Comparison of ENCODE assay signal across 4 cellular contexts in the genomic region with DNA sequence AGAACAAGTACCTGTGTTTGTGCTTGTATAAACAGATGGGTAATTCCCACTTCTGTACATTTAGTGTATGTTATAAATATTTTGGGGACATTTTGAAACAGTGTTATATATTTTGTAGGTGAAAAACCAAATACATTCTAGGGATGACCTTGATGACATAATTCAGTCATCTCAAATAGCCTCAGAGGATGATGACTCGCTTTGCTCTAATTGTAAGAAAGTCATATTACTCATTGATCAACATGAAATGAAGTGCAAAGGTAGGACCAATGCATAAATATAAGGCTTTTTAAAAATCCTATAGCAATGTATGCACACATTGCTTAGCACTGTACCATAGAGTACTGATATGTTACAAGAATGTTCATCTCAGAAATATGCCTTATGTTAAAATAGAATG.
DNase-seq lines count a peak whose midpoint lies in the region; ATAC-seq, FAIRE-seq and TF ChIP-seq lines count a peak whose summit lies in the region.
"Not testable (repeated sequence)": the region's sequence is repeated elsewhere in the genome, so short reads cannot be mapped to it uniquely, and the experiment has no call there.

No MANE protein-coding gene starts in this region.

- intact Hi-C loops in activated CD4-positive, alpha-beta T cell treated with anti-CD3 and anti-CD28 coated beads for 36 hours (cut with DNase I, micrococcal nuclease): not testable (repeated sequence)

- H3K36me3 Mint-ChIP-seq in activated CD4-positive, alpha-beta T cell treated with anti-CD3 and anti-CD28 coated beads for 36 hours (ENCODE audit: low read depth): not testable (repeated sequence)

- H3K36me3 ChIP-seq in bronchial epithelial cell (ENCODE audit: control insufficient read depth, insufficient read depth, low read length): not testable (repeated sequence)

- not testable (repeated sequence) for DNase-seq in activated CD4-positive, alpha-beta T cell treated with anti-CD3 and anti-CD28 coated beads for 36 hours
- peak; percentile 64 for DNase-seq in bronchial epithelial cell (ENCODE audit: low read depth)
- DNase-seq in epithelial cell of esophagus (ENCODE audit: low read depth): peak; percentile 53
- peak; percentile 6 for DNase-seq in renal cortical epithelial cell (ENCODE audit: low read depth)

- CTCF ChIA-PET in activated CD4-positive, alpha-beta T cell treated with anti-CD3 and anti-CD28 coated beads for 36 hours (lab: Charles Lee): not testable (repeated sequence)

- H3K27ac Mint-ChIP-seq in activated CD4-positive, alpha-beta T cell treated with anti-CD3 and anti-CD28 coated beads for 36 hours: not testable (repeated sequence)

- H3K4me3 ChIP-seq in bronchial epithelial cell (ENCODE audit: low read depth, low read length); epithelial cell of esophagus (ENCODE audit: low read length): not testable (repeated sequence)

- POLR2A ChIA-PET in activated CD4-positive, alpha-beta T cell treated with anti-CD3 and anti-CD28 coated beads for 36 hours (lab: Charles Lee): not testable (repeated sequence)

- ATAC-seq in activated CD4-positive, alpha-beta T cell treated with anti-CD3 and anti-CD28 coated beads for 36 hours: peak; percentile 39

- H3K4me1 Mint-ChIP-seq in activated CD4-positive, alpha-beta T cell treated with anti-CD3 and anti-CD28 coated beads for 36 hours: not testable (repeated sequence)

- H3K27me3 Mint-ChIP-seq in activated CD4-positive, alpha-beta T cell treated with anti-CD3 and anti-CD28 coated beads for 36 hours: not testable (repeated sequence)

- H3K9me3 Mint-ChIP-seq in activated CD4-positive, alpha-beta T cell treated with anti-CD3 and anti-CD28 coated beads for 36 hours (ENCODE audit: low read depth): not testable (repeated sequence)

- TF ChIP-seq CTCF in bronchial epithelial cell (IDR thresholded peaks at IDR 0.05; ENCODE audit: insufficient read depth, low read length, severe bottlenecking); epithelial cell of esophagus (IDR thresholded peaks at IDR 0.05; ENCODE audit: insufficient read depth, low read depth, low read length, missing control alignments): not testable (repeated sequence)

- FAIRE-seq in bronchial epithelial cell (lab: Jason Lieb, UNC): not testable (repeated sequence)

- H3K4me3 Mint-ChIP-seq in activated CD4-positive, alpha-beta T cell treated with anti-CD3 and anti-CD28 coated beads for 36 hours: not testable (repeated sequence)

- not testable (repeated sequence) for H3K27me3 ChIP-seq in bronchial epithelial cell (ENCODE audit: control insufficient read depth, insufficient read depth, low read length)
